9 cellular contexts compared by ENCODE assay signal in the genomic region with DNA sequence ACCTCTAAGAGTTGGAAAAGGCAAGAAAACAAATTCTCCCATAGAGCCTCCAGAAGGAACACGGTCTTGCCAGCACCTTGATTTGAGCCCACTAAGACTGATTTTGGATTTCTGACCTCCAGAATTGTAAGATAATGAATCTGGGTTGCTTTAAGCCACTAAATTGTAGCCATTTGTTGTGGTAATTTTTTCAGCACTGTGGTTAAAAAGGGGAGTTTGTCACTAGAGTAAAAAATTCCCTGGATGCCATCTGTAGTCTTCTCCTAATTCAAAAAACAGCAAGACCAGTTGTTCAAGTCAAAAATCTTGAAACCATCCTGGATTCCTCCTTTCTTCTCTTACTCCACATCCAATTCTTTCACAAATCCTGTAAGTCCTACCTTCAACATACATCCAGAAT. TPM values are rescaled to one million over a fixed set of nuclear protein-coding genes. Genes with fewer than 3 reads are reported as not detected.
"Had no signal": no experiment of that assay in that cellular context is flagged by ENCODE, and none has a peak within 500 bp of the region (broad histone marks: within the 10 kb centered on the region; RNA-seq: fewer than 3 reads in every experiment).

No MANE protein-coding gene starts in this region.

- H3K36me3 ChIP-seq: HAP-1 had no signal

- H3K9me3 Mint-ChIP-seq: HFFc6, IgD-negative memory B cell had no signal

- H3K27ac Mint-ChIP-seq: HFFc6, IgD-negative memory B cell had no signal

- H3K4me1 ChIP-seq: HAP-1 had no signal

- H3K9me3 ChIP-seq: HAP-1 had no signal

- FAIRE-seq: HepG2 had no signal

- H3K4me3 Mint-ChIP-seq: HFFc6, IgD-negative memory B cell had no signal

- DNase-seq: GOT3, H7, HFFc6, KBM-7 had no signal

- ATAC-seq: HCT116, HepG2 had no signal

- H3K27ac ChIP-seq: HL-60 had no signal

- H3K4me3 ChIP-seq: HAP-1 had no signal

RNA-seq across cellular contexts. Expression of a gene that starts 39.6 kb away (rescaled TPM):
- total RNA-seq: HepG2 had no signal
- polyA plus RNA-seq: HepG2, IgD-negative memory B cell had no signal
